In the genomic region with DNA sequence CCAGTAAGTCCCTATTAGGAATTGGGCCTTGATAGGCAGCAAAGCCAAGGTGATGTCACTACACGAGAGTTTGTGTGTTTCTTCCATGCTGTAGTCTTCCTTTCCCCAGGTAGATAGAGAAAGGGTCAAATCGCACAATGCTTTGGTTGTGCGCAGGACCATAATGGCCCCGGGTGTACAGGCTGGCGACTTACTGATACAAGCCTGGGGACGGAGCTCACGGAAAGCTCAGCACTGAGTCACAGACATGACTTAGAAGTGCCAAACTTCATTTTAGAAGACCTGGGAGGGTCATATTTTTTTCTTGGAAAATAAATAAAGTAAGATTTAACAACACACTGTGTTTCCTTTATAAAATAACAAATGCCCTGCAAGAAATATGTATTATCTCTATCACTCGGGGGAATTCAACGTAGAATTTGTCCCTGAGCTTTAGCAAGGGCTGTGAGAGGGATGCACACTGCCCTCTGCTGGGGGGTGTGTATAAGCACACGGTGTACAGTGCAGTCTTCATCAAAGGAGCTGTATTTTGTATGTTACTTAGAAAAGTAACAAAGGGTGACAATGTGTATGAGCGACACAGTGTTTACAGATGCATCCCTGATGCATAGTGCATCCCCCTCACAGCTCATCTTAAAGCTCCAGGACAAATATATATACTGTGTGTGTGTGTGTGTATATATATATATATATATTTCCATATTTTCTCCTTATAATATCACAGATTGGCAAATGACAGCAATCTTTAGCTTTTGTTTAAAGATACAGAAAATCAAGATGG, we compare ENCODE assay signal across 8 cellular contexts.
DNase-seq lines count a peak whose midpoint lies in the region; TF ChIP-seq lines count a peak whose summit lies in the region.

No MANE protein-coding gene starts in this region.

- H3K36me3 ChIP-seq in MG63 (no peaks in the 10 kb centered on the region), kidney epithelial cell (ENCODE audit: control insufficient read depth, insufficient read depth, low read length) (no peaks in the 10 kb centered on the region)

- H3K4me3 ChIP-seq in MG63 (no peak overlapping the region), kidney epithelial cell (ENCODE audit: low read depth, low read length) (no peak overlapping the region)

- peak; percentile 23 to 57 for DNase-seq in activated CD4-positive, alpha-beta T cell treated with anti-CD3 and anti-CD28 coated beads for 24 hours (ENCODE audit: low read depth in 2 of 2)
- no peak for DNase-seq in activated CD4-positive, alpha-beta T cell treated with anti-CD3 and anti-CD28 coated beads for 1 hour
- peak; percentile 56 for DNase-seq in HEK293T (ENCODE audit: extremely low spot score)
- peak; percentile 92 for DNase-seq in MG63
- peak in 3 of 5 experiments; percentile 14 to 67 (median 33) for DNase-seq in T-helper 2 cell
- peak; percentile 47 for DNase-seq in brain pericyte (ENCODE audit: low read depth, low spot score)
- DNase-seq in kidney epithelial cell (ENCODE audit: low read depth), result peak; percentile 21
- peak; percentile 44 to 53 for DNase-seq in stimulated activated CD4-positive, alpha-beta T cell treated with anti-CD3 and anti-CD28 coated beads, Interleukin-2, amount 100 ng/mL, for 48 hours

- 0 out of 2 replicates have a peak, but pooled peaks cover 2% of the 10 kb centered on the region for H3K9me3 ChIP-seq in MG63

- CTCF ChIA-PET in HEK293T (lab: Yijun Ruan, JAX), result interaction anchor here (0.5 to 1.9 kb wide), 40 partner anchors 9 to 674 kb away, joined by 3 to 23 read pairs (median 4); partner anchors contain the start of gene VEGFC

- no peaks in the 10 kb centered on the region for H3K27me3 ChIP-seq in MG63
- no peaks in the 10 kb centered on the region for H3K27me3 ChIP-seq in kidney epithelial cell (ENCODE audit: control insufficient read depth, insufficient read depth, low read length)

- POLR2A ChIA-PET in HEK293T (lab: Yijun Ruan, JAX), result no interaction called here

- peak; percentile 84 for TF ChIP-seq CTCF in kidney epithelial cell (IDR thresholded peaks at IDR 0.05; ENCODE audit: insufficient read depth, low read length, poor library complexity, severe bottlenecking)

TF ChIP-seq in HEK293T, 16 proteins besides CTCF, POLR2A, EP300 and RAD21:
- no peak for TF ChIP-seq TARDBP (IDR thresholded peaks at IDR 0.05)
- no peak for TF ChIP-seq ZNF384 (IDR thresholded peaks at IDR 0.05)
- TF ChIP-seq HDGF (IDR thresholded peaks at IDR 0.05; ENCODE audit: borderline replicate concordance), result no peak
- TF ChIP-seq SUZ12 (IDR thresholded peaks at IDR 0.05), result no peak
- TF ChIP-seq FOXK2 (IDR thresholded peaks at IDR 0.05), result no peak
- no peak for TF ChIP-seq L3MBTL2 (conservative IDR thresholded peaks at IDR 0.05)
- no peak for TF ChIP-seq PKNOX1 (IDR thresholded peaks at IDR 0.05)
- no peak for TF ChIP-seq LEF1 (IDR thresholded peaks at IDR 0.05; ENCODE audit: borderline replicate concordance)
- TF ChIP-seq FOXA1 (IDR thresholded peaks at IDR 0.05), result no peak
- TF ChIP-seq ARNT (IDR thresholded peaks at IDR 0.05), result no peak
- TF ChIP-seq ELF4 (IDR thresholded peaks at IDR 0.05), result no peak
- no peak for TF ChIP-seq CTBP1 (IDR thresholded peaks at IDR 0.05; ENCODE audit: borderline replicate concordance)
- no peak for TF ChIP-seq FOXM1 (IDR thresholded peaks at IDR 0.05; ENCODE audit: borderline replicate concordance)
- no peak for TF ChIP-seq NFRKB (IDR thresholded peaks at IDR 0.05)
- TF ChIP-seq BHLHE40 (IDR thresholded peaks at IDR 0.05; ENCODE audit: borderline replicate concordance), result no peak
- TF ChIP-seq SP1 (IDR thresholded peaks at IDR 0.05), result no peak
TF ChIP-seq in HEK293T: peak in this region for 0.
